25 cellular contexts compared by ENCODE assay signal in genomic region chr3:129985113-129985512, GRCh38. TPM values are rescaled to one million over a fixed set of nuclear protein-coding genes. Genes with fewer than 3 reads are reported as not detected.
DNase-seq lines count a peak whose midpoint lies in the region; ATAC-seq and TF ChIP-seq lines count a peak whose summit lies in the region.
"Had no signal": no experiment of that assay in that cellular context is flagged by ENCODE, and none has a peak within 500 bp of the region (broad histone marks: within the 10 kb centered on the region; RNA-seq: fewer than 3 reads in every experiment).

No MANE protein-coding gene starts in this region.

- H3K27me3 ChIP-seq in stomach, result peaks cover 0 to 10% (median 0%) of the 10 kb centered on the region in 3 donors

- TF ChIP-seq EP300 in stomach (IDR thresholded peaks at IDR 0.05), result no peak

- H3K9me3 Mint-ChIP-seq in osteocyte (ENCODE audit: unreplicated experiment), result no peaks in the 10 kb centered on the region
- H3K9me3 Mint-ChIP-seq: activated T-cell treated with anti-CD3 and anti-CD28 coated beads, Interleukin-2, amount 50 U/mL, for 24 hours; HFFc6 had no signal

- H3K4me3 ChIP-seq in stomach, result no peak overlapping the region
- H3K4me3 ChIP-seq: spleen, tibial nerve had no signal

- TF ChIP-seq POLR2A in stomach (IDR thresholded peaks at IDR 0.05), result no peak

- no peak overlapping the region for H3K27ac ChIP-seq in stomach
- H3K27ac ChIP-seq: KMS-11, spleen, tibial nerve had no signal

- intact Hi-C loops in left ventricle myocardium superior (cut with micrococcal nuclease) (no loop called here), stomach (cut with DNase I; ENCODE audit: low total_unique reads) (no loop called here)

- H3K9me3 ChIP-seq in stomach, result no peaks in the 10 kb centered on the region
- H3K9me3 ChIP-seq: spleen, tibial nerve had no signal

- no peak overlapping the region for H3K27ac Mint-ChIP-seq in osteocyte (ENCODE audit: unreplicated experiment)
- H3K27ac Mint-ChIP-seq: activated T-cell treated with anti-CD3 and anti-CD28 coated beads, Interleukin-2, amount 50 U/mL, for 24 hours; HFFc6 had no signal

- no peak for TF ChIP-seq CTCF in osteocyte (IDR thresholded peaks at IDR 0.05)
- TF ChIP-seq CTCF in stomach (IDR thresholded peaks at IDR 0.05), result no peak

- peak; percentile 95 for ATAC-seq in left ventricle myocardium superior
- ATAC-seq: stimulated activated naive CD8-positive, alpha-beta T cell treated with anti-CD3 and anti-CD28 coated beads, Interleukin-15, Interleukin-2, amounts not matched to agents 100 U/mL and 50 U/mL, for 24 hours had no signal

- DNase-seq in NCI-H2227 (lab: John Stamatoyannopoulos, UW; ENCODE audit: unreplicated experiment) (peak; percentile 27), NCI-H2227 treated with DMSO at 0.1 percent for 48 hours (lab: John Stamatoyannopoulos, UW) (no peak), NCI-H1417 treated with DMSO at 0.1 percent for 48 hours (lab: John Stamatoyannopoulos, UW) (peak; percentile 27), NCI-H2196 (lab: John Stamatoyannopoulos, UW; ENCODE audit: unreplicated experiment) (peak; percentile 81), left ventricle myocardium superior (peak; percentile 70), GDM1 (lab: John Stamatoyannopoulos, UW) (no peak), osteocyte (ENCODE audit: extremely low spot score, unreplicated experiment) (no peak), stomach (no peak)
- DNase-seq: 8988T; activated CD4-positive, CD25-positive, alpha-beta regulatory T cell treated with anti-CD3 and anti-CD28 coated beads, Interleukin-2, amount 50 U/mL, for 72 hours; activated CD8-positive, alpha-beta memory T cell treated with anti-CD3 and anti-CD28 coated beads for 24 hours; activated T-cell treated with anti-CD3 and anti-CD28 coated beads, Interleukin-2, amount 50 U/mL, for 24 hours; HFFc6; kidney glomerular epithelial cell; mesenchymal stem cell; NCI-H446 treated with DMSO at 0.1 percent for 48 hours; OCI-M1; retina; spleen; stimulated activated CD4-positive, alpha-beta T cell treated with anti-CD3 and anti-CD28 coated beads, Interleukin-4, amount 100 ng/mL, for 4 hours; stimulated activated naive CD8-positive, alpha-beta T cell treated with anti-CD3 and anti-CD28 coated beads, Interleukin-15, Interleukin-2, amounts not matched to agents 100 U/mL and 50 U/mL, for 24 hours had no signal

- H3K36me3 ChIP-seq in stomach, result no peaks in the 10 kb centered on the region
- H3K36me3 ChIP-seq: spleen, tibial nerve had no signal

- no peaks in the 10 kb centered on the region for H3K4me1 ChIP-seq in stomach
- H3K4me1 ChIP-seq: spleen, tibial nerve had no signal

- no peaks in the 10 kb centered on the region for H3K36me3 Mint-ChIP-seq in osteocyte (ENCODE audit: unreplicated experiment)

- no peaks in the 10 kb centered on the region for H3K4me1 Mint-ChIP-seq in osteocyte (ENCODE audit: unreplicated experiment)

- 83 to 94% (median 89%) methylated on average over 14 of the region's 14 CpGs for WGBS in stomach, 5 donors

- H3K27me3 Mint-ChIP-seq in osteocyte (ENCODE audit: unreplicated experiment), result peaks cover 60% of the 10 kb centered on the region
- H3K27me3 Mint-ChIP-seq: activated T-cell treated with anti-CD3 and anti-CD28 coated beads, Interleukin-2, amount 50 U/mL, for 24 hours had no signal

- H3K4me3 Mint-ChIP-seq in osteocyte (ENCODE audit: unreplicated experiment), result no peak overlapping the region
- H3K4me3 Mint-ChIP-seq: activated T-cell treated with anti-CD3 and anti-CD28 coated beads, Interleukin-2, amount 50 U/mL, for 24 hours; HFFc6 had no signal

RNA-seq across cellular contexts. Expression of gene TRH, which starts 10.6 kb away (rescaled TPM):
- total RNA-seq in left ventricle myocardium superior (not detected), osteocyte (not detected in 2 replicates), stomach (under 1 TPM in 1 of 5 donors, not detected in 4; 0.37 TPM)
- polyA plus RNA-seq in stomach, result not detected
- total RNA-seq: HFFc6, HT1080, myocyte, tibial nerve had no signal

Comparison
In these comparisons a context has a peak if more than half of its experiments do, and no peak if none do; other contexts are left out.
1. DNase-seq: peak in NCI-H2227 (single experiment), NCI-H1417 treated with DMSO at 0.1 percent for 48 hours (single experiment), NCI-H2196 (single experiment) and left ventricle myocardium superior (single experiment); none in NCI-H2227 treated with DMSO at 0.1 percent for 48 hours (single experiment), GDM1 (single experiment), osteocyte (single experiment) and stomach (single experiment).